In the genomic region with DNA sequence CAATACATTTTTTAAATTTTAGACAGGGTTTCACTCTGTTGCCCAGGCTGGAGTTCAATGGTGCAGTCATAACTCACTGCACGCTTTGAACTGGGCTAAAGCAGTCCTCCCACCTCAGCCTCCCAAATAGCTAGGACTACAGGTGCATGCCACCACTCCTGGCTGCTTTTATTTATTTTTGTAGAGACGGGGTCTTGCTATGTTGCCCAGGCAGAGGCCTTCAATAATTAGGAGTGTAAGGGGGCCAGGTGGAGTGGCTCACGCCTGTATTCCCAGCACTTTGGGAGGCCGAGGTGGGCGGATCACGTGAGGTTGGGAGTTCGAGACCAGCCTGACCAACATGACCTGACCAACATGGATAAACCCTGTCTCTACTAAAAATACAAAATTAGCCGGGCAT, we compare ENCODE assay signal across 4 cellular contexts.
TF ChIP-seq lines count a peak whose summit lies in the region.

No MANE protein-coding gene starts in this region.

TF ChIP-seq in HEK293, 187 proteins besides CTCF, POLR2A, EP300 and RAD21:
- TF ChIP-seq ZNF121 (tag by site-specific recombination; IDR thresholded peaks at IDR 0.05), result peak; percentile 84

TF ChIP-seq in WTC11, 78 proteins besides CTCF, POLR2A, EP300 and RAD21:
- peak; percentile 71; the same call in 1 of the 2 replicates for TF ChIP-seq ZNF121 (CRISPR knock-in tag; IDR thresholded peaks at IDR 0.05)

TF ChIP-seq in K562, 482 proteins besides CTCF, POLR2A, EP300 and RAD21:
- TF ChIP-seq KDM1A (IDR thresholded peaks at IDR 0.05) (0 out of 4 replicates have a peak, but pooled peaks have one; percentile 9 to 19), ZNF121 (CRISPR knock-in tag; conservative IDR thresholded peaks at IDR 0.05) (peak; percentile 86), EGR1 (conservative IDR thresholded peaks at IDR 0.05) (0 out of 2 replicates have a peak, but pooled peaks have one; percentile 11), BCOR (IDR thresholded peaks at IDR 0.05) (0 out of 2 replicates have a peak, but pooled peaks have one; percentile 13)
TF ChIP-seq in K562: peak in this region for 4; not testable (repeated sequence) for 478.

TF ChIP-seq in HepG2, 621 proteins besides CTCF, POLR2A, EP300 and RAD21:
- peak; percentile 56; the same call in 1 of the 2 replicates for TF ChIP-seq ZNF121 (CRISPR knock-in tag; IDR thresholded peaks at IDR 0.05)
